ENCODE assay signal across 1 cellular context in the genomic region with DNA sequence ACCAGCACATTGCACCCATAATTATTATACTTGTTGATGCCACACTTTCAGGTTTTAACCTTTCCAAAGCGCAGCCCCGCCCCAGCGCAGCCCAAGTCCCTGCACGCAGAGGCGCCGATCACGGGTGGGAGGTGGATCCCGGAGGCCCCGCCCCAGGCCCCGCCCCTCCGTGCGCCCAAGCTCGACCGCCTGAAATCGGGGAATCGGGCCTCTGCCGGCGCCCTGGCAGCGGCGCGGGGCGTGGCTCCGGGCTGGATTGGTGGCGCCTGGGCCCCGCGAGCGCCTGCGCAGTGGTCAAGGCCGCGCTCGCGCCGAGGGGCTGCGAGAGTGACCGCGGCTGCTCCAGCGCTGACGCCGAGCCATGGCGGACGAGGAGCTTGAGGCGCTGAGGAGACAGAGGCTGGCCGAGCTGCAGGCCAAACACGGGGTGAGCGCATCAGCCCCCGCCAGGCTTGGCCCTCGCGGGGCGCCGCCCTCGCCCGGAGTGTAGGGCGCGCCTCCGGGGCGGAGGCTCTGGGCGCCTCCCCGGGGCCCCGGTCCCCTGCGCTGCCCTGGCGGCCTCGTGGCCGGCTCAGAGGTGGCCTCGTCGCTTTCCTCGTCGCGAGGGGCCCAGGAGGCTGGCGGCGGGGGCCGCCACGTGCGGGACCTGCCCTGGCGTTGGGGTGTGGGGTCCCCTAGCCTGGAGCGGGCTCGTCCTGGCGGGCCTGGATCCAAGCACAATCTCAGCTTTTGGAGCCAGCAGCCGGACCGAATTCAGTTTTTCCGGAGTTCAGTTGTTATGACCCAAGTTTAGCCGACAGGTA.
TF ChIP-seq lines count a peak whose summit lies in the region.

PDCD5 (plus strand) TSS at position 290 of the 803 bp plus-strand sequence; CDS start at position 362, 72 bp downstream.

TF ChIP-seq in WTC11, 78 proteins besides CTCF, POLR2A, EP300 and RAD21 (continued from another document and continues in another):
- TF ChIP-seq, protein P1, sequence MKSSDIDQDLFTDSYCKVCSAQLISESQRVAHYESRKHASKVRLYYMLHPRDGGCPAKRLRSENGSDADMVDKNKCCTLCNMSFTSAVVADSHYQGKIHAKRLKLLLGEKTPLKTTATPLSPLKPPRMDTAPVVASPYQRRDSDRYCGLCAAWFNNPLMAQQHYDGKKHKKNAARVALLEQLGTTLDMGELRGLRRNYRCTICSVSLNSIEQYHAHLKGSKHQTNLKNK (CRISPR knock-in tag; IDR thresholded peaks at IDR 0.05): no peak
- TF ChIP-seq CBFB (CRISPR knock-in tag; IDR thresholded peaks at IDR 0.05; ENCODE audit: low read depth) (no peak), NFYB (CRISPR knock-in tag; conservative IDR thresholded peaks at IDR 0.05; ENCODE audit: low read depth) (0 out of 2 replicates have a peak, but pooled peaks have one; percentile 18), RORB (CRISPR knock-in tag; IDR thresholded peaks at IDR 0.05) (no peak), ESRRA (CRISPR knock-in tag; IDR thresholded peaks at IDR 0.05; ENCODE audit: borderline replicate concordance) (no peak), ZNF281 (CRISPR knock-in tag; IDR thresholded peaks at IDR 0.05) (no peak), ZNF232 (CRISPR knock-in tag; IDR thresholded peaks at IDR 0.05) (peak; percentile 72; the same call in 1 of the 2 replicates), ZNF317 (CRISPR knock-in tag; IDR thresholded peaks at IDR 0.05; ENCODE audit: borderline replicate concordance, low read depth) (no peak), NFE2L1 (CRISPR knock-in tag; IDR thresholded peaks at IDR 0.05) (no peak; the same call in 1 of the 2 replicates), HMGA2 (CRISPR knock-in tag; IDR thresholded peaks at IDR 0.05) (no peak), FOXJ3 (CRISPR knock-in tag; IDR thresholded peaks at IDR 0.05; ENCODE audit: borderline replicate concordance) (no peak), EMX1 (CRISPR knock-in tag; IDR thresholded peaks at IDR 0.05) (no peak), ZBTB21 (CRISPR knock-in tag; IDR thresholded peaks at IDR 0.05; ENCODE audit: borderline replicate concordance) (no peak), ZNF219 (CRISPR knock-in tag; IDR thresholded peaks at IDR 0.05; ENCODE audit: borderline replicate concordance) (no peak), ELF4 (CRISPR knock-in tag; IDR thresholded peaks at IDR 0.05; ENCODE audit: low read depth) (no peak), MXD4 (CRISPR knock-in tag; IDR thresholded peaks at IDR 0.05; ENCODE audit: borderline replicate concordance) (no peak), CREM (CRISPR knock-in tag; IDR thresholded peaks at IDR 0.05) (no peak), OVOL2 (CRISPR knock-in tag; IDR thresholded peaks at IDR 0.05; ENCODE audit: borderline replicate concordance) (no peak), KAT7 (CRISPR knock-in tag; IDR thresholded peaks at IDR 0.05; ENCODE audit: borderline replicate concordance) (no peak), AR (CRISPR knock-in tag; IDR thresholded peaks at IDR 0.05) (no peak), IRF2 (CRISPR knock-in tag; IDR thresholded peaks at IDR 0.05; ENCODE audit: borderline replicate concordance, low read depth) (no peak), SMAD3 (CRISPR knock-in tag; IDR thresholded peaks at IDR 0.05; ENCODE audit: borderline replicate concordance) (peak; percentile 56; the same call in 1 of the 2 replicates), CREB1 (CRISPR knock-in tag; IDR thresholded peaks at IDR 0.05) (no peak), JUN (CRISPR knock-in tag; IDR thresholded peaks at IDR 0.05) (no peak; the same call in 1 of the 2 replicates), ZNF671 (CRISPR knock-in tag; IDR thresholded peaks at IDR 0.05) (no peak), ZNF423 (CRISPR knock-in tag; IDR thresholded peaks at IDR 0.05) (no peak), ETV6 (CRISPR knock-in tag; IDR thresholded peaks at IDR 0.05) (no peak), ATF6 (CRISPR knock-in tag; IDR thresholded peaks at IDR 0.05) (no peak)
- TF ChIP-seq, protein P2, sequence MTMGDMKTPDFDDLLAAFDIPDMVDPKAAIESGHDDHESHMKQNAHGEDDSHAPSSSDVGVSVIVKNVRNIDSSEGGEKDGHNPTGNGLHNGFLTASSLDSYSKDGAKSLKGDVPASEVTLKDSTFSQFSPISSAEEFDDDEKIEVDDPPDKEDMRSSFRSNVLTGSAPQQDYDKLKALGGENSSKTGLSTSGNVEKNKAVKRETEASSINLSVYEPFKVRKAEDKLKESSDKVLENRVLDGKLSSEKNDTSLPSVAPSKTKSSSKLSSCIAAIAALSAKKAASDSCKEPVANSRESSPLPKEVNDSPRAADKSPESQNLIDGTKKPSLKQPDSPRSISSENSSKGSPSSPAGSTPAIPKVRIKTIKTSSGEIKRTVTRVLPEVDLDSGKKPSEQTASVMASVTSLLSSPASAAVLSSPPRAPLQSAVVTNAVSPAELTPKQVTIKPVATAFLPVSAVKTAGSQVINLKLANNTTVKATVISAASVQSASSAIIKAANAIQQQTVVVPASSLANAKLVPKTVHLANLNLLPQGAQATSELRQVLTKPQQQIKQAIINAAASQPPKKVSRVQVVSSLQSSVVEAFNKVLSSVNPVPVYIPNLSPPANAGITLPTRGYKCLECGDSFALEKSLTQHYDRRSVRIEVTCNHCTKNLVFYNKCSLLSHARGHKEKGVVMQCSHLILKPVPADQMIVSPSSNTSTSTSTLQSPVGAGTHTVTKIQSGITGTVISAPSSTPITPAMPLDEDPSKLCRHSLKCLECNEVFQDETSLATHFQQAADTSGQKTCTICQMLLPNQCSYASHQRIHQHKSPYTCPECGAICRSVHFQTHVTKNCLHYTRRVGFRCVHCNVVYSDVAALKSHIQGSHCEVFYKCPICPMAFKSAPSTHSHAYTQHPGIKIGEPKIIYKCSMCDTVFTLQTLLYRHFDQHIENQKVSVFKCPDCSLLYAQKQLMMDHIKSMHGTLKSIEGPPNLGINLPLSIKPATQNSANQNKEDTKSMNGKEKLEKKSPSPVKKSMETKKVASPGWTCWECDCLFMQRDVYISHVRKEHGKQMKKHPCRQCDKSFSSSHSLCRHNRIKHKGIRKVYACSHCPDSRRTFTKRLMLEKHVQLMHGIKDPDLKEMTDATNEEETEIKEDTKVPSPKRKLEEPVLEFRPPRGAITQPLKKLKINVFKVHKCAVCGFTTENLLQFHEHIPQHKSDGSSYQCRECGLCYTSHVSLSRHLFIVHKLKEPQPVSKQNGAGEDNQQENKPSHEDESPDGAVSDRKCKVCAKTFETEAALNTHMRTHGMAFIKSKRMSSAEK (CRISPR knock-in tag; IDR thresholded peaks at IDR 0.05; ENCODE audit: borderline replicate concordance): no peak
- TF ChIP-seq, protein P3, sequence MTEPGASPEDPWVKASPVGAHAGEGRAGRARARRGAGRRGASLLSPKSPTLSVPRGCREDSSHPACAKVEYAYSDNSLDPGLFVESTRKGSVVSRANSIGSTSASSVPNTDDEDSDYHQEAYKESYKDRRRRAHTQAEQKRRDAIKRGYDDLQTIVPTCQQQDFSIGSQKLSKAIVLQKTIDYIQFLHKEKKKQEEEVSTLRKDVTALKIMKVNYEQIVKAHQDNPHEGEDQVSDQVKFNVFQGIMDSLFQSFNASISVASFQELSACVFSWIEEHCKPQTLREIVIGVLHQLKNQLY (CRISPR knock-in tag; IDR thresholded peaks at IDR 0.05): no peak
- TF ChIP-seq, protein P4, sequence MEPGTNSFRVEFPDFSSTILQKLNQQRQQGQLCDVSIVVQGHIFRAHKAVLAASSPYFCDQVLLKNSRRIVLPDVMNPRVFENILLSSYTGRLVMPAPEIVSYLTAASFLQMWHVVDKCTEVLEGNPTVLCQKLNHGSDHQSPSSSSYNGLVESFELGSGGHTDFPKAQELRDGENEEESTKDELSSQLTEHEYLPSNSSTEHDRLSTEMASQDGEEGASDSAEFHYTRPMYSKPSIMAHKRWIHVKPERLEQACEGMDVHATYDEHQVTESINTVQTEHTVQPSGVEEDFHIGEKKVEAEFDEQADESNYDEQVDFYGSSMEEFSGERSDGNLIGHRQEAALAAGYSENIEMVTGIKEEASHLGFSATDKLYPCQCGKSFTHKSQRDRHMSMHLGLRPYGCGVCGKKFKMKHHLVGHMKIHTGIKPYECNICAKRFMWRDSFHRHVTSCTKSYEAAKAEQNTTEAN (CRISPR knock-in tag; IDR thresholded peaks at IDR 0.05): no peak
- TF ChIP-seq, protein P5, sequence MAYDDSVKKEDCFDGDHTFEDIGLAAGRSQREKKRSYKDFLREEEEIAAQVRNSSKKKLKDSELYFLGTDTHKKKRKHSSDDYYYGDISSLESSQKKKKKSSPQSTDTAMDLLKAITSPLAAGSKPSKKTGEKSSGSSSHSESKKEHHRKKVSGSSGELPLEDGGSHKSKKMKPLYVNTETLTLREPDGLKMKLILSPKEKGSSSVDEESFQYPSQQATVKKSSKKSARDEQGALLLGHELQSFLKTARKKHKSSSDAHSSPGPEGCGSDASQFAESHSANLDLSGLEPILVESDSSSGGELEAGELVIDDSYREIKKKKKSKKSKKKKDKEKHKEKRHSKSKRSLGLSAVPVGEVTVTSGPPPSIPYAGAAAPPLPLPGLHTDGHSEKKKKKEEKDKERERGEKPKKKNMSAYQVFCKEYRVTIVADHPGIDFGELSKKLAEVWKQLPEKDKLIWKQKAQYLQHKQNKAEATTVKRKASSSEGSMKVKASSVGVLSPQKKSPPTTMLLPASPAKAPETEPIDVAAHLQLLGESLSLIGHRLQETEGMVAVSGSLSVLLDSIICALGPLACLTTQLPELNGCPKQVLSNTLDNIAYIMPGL (CRISPR knock-in tag; IDR thresholded peaks at IDR 0.05): peak; percentile 58
- TF ChIP-seq, protein P6, sequence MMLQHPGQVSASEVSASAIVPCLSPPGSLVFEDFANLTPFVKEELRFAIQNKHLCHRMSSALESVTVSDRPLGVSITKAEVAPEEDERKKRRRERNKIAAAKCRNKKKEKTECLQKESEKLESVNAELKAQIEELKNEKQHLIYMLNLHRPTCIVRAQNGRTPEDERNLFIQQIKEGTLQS (CRISPR knock-in tag; conservative IDR thresholded peaks at IDR 0.05): no peak
- TF ChIP-seq, protein P7, sequence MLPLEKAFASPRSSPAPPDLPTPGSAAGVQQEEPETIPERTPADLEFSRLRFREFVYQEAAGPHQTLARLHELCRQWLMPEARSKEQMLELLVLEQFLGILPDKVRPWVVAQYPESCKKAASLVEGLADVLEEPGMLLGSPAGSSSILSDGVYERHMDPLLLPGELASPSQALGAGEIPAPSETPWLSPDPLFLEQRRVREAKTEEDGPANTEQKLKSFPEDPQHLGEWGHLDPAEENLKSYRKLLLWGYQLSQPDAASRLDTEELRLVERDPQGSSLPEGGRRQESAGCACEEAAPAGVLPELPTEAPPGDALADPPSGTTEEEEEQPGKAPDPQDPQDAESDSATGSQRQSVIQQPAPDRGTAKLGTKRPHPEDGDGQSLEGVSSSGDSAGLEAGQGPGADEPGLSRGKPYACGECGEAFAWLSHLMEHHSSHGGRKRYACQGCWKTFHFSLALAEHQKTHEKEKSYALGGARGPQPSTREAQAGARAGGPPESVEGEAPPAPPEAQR (CRISPR knock-in tag; IDR thresholded peaks at IDR 0.05): no peak
